ENCODE assay signal across 36 cellular contexts in the genomic region with DNA sequence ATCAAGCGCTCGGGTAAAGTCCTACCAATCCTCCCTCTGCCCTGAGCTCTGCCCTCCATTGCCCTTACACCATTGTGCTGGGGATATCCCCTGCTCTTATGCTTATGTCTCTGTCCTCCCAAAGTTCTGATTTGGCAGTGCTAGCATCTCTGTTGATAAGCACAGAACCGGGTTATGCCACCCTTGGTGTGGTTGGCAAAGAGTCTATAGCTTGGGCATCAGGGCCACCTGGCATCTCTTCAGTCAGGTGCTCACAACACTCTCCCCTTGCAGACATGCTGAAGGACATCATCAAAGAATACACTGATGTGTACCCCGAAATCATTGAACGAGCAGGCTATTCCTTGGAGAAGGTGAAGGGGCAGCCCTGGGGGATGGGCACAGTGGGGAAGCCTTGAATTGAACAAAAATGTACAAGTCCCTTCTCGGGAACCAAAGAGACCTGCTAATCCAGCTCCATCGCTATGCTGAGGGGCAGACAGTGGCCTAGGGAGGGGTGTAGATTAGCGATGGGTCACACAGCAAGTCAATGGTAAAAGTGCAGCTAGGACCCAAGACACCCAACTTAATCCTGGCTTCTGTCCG. TPM values are rescaled to one million over a fixed set of nuclear protein-coding genes. Genes with fewer than 3 reads are reported as not detected.
DNase-seq lines count a peak whose midpoint lies in the region; ATAC-seq and TF ChIP-seq lines count a peak whose summit lies in the region.
"Had no signal": no experiment of that assay in that cellular context is flagged by ENCODE, and none has a peak within 500 bp of the region (broad histone marks: within the 10 kb centered on the region; RNA-seq: fewer than 3 reads in every experiment).

No MANE protein-coding gene starts in this region.

- H3K27me3 ChIP-seq in ACC112 (ENCODE audit: insufficient read depth, low read length): no peaks in the 10 kb centered on the region
- no peaks in the 10 kb centered on the region for H3K27me3 ChIP-seq in neural cell (ENCODE audit: insufficient read depth, low read depth, low read length)
- H3K27me3 ChIP-seq: upper lobe of left lung had no signal

- no peak overlapping the region for H3K27ac ChIP-seq in ACC112 (ENCODE audit: low read depth, low read length)
- H3K27ac ChIP-seq in neural cell (ENCODE audit: low read length): no peak overlapping the region
- no peak overlapping the region for H3K27ac ChIP-seq in coronary artery
- H3K27ac ChIP-seq: pancreas, SK-N-MC, upper lobe of left lung had no signal

- H3K27ac Mint-ChIP-seq in IgD-negative memory B cell (no peak overlapping the region), endothelial cell (ENCODE audit: unreplicated experiment) (no peak overlapping the region)
- H3K27ac Mint-ChIP-seq: activated CD8-positive, alpha-beta T cell treated with anti-CD3 and anti-CD28 coated beads for 36 hours; activated naive CD8-positive, alpha-beta T cell; stimulated activated naive B cell treated with anti-CD40 and anti-IgM and Interleukin-4, amounts not matched to agents 10 μg/mL and 1 μg/mL and 100 μg/mL, for 72 hours; T-helper 1 cell treated with Interleukin-12 subunit alpha and Interleukin-12 subunit beta and Interleukin-4 antibody, amounts not matched to agents 30 μg/mL and 1 μg/mL, for 36 hours had no signal

- H3K36me3 Mint-ChIP-seq in IgD-negative memory B cell (peaks cover 2% of the 10 kb centered on the region), endothelial cell (ENCODE audit: low read depth, unreplicated experiment) (peaks cover 43% of the 10 kb centered on the region)

- H3K4me1 Mint-ChIP-seq in IgD-negative memory B cell (peaks cover 5 to 10% (median 5%) of the 10 kb centered on the region in 3 donors), endothelial cell (ENCODE audit: unreplicated experiment) (peaks cover 28% of the 10 kb centered on the region)

- no peak overlapping the region for H3K9ac ChIP-seq in neural cell (ENCODE audit: low read length)

- DNase-seq in endothelial cell (ENCODE audit: low spot score) (no peak), SKM-1 (lab: John Stamatoyannopoulos, UW; ENCODE audit: unreplicated experiment) (no peak), coronary artery (ENCODE audit: low spot score) (no peak), NCI-H446 treated with DMSO at 0.1 percent for 48 hours (lab: John Stamatoyannopoulos, UW) (no peak)
- DNase-seq: activated CD8-positive, alpha-beta memory T cell treated with anti-CD3 and anti-CD28 coated beads, Interleukin-2, amount 50 U/mL, for 48 hours; activated CD8-positive, alpha-beta T cell treated with anti-CD3 and anti-CD28 coated beads for 36 hours; AML-193; anterior cingulate cortex; DMS 273 treated with DMSO at 0.1 percent for 48 hours; effector memory CD8-positive, alpha-beta T cell; head of caudate nucleus; IMR-90; kidney; left ventricle myocardium superior; naive B cell; NCI-H1048; NCI-H2171; NCI-H524 treated with DMSO at 0.1 percent for 48 hours; OCI-M1; pancreas; retina; stimulated activated naive B cell treated with anti-CD40 and anti-IgM and Interleukin-4, amounts not matched to agents 10 μg/mL and 1 μg/mL and 100 μg/mL, for 72 hours; substantia nigra; upper lobe of left lung had no signal

- TF ChIP-seq CTCF in endothelial cell (IDR thresholded peaks at IDR 0.05; ENCODE audit: unreplicated experiment) (no peak), neural cell (IDR thresholded peaks at IDR 0.05; ENCODE audit: poor library complexity, severe bottlenecking) (no peak), coronary artery (IDR thresholded peaks at IDR 0.05) (no peak)

- peak overlapping the region in 3 of 4 donors; percentile 18 to 43 (median 31) for H3K4me3 Mint-ChIP-seq in IgD-negative memory B cell
- peak overlapping the region; percentile 59 for H3K4me3 Mint-ChIP-seq in endothelial cell (ENCODE audit: unreplicated experiment)
- H3K4me3 Mint-ChIP-seq: activated CD8-positive, alpha-beta T cell treated with anti-CD3 and anti-CD28 coated beads for 36 hours; activated naive CD8-positive, alpha-beta T cell; stimulated activated naive B cell treated with anti-CD40 and anti-IgM and Interleukin-4, amounts not matched to agents 10 μg/mL and 1 μg/mL and 100 μg/mL, for 72 hours; T-helper 1 cell treated with Interleukin-12 subunit alpha and Interleukin-12 subunit beta and Interleukin-4 antibody, amounts not matched to agents 30 μg/mL and 1 μg/mL, for 36 hours had no signal

- H3K79me2 ChIP-seq in ACC112 (ENCODE audit: control insufficient read depth, insufficient read depth, low read length, unreplicated experiment): peaks cover 35% of the 10 kb centered on the region
- peaks cover 17% of the 10 kb centered on the region for H3K79me2 ChIP-seq in neural cell (replicated peaks; ENCODE audit: insufficient read depth, low read length)

- no peak for TF ChIP-seq EP300 in neural cell (conservative IDR thresholded peaks at IDR 0.05; ENCODE audit: poor library complexity, severe bottlenecking)

- no peak overlapping the region for H2AFZ ChIP-seq in ACC112 (ENCODE audit: low read length, unreplicated experiment)
- H2AFZ ChIP-seq in neural cell (ENCODE audit: low read depth, low read length): no peak overlapping the region

- H3K9me2 ChIP-seq in neural cell (ENCODE audit: insufficient read depth, low read length): no peaks in the 10 kb centered on the region

- TF ChIP-seq RAD21 in neural cell (conservative IDR thresholded peaks at IDR 0.05): no peak

- peak overlapping the region; percentile 78; the same call in 1 of the 2 replicates for H3K4me3 ChIP-seq in ACC112 (ENCODE audit: low read depth, low read length)
- peak overlapping the region; percentile 79 for H3K4me3 ChIP-seq in neural cell (ENCODE audit: low read length)
- H3K4me3 ChIP-seq in coronary artery: no peak overlapping the region
- H3K4me3 ChIP-seq: pancreas, SK-N-MC, upper lobe of left lung had no signal

- no peaks in the 10 kb centered on the region for H3F3A ChIP-seq in neural cell (ENCODE audit: insufficient read depth, low read length, poor library complexity, severe bottlenecking)

- peaks cover 0 to 2% (median 0%) of the 10 kb centered on the region in 3 donors for H3K9me3 Mint-ChIP-seq in IgD-negative memory B cell
- no peaks in the 10 kb centered on the region for H3K9me3 Mint-ChIP-seq in endothelial cell (ENCODE audit: unreplicated experiment)
- H3K9me3 Mint-ChIP-seq: activated CD8-positive, alpha-beta T cell treated with anti-CD3 and anti-CD28 coated beads for 36 hours; effector memory CD8-positive, alpha-beta T cell; T-helper 1 cell treated with Interleukin-12 subunit alpha and Interleukin-12 subunit beta and Interleukin-4 antibody, amounts not matched to agents 30 μg/mL and 1 μg/mL, for 36 hours had no signal

- H3K9me3 ChIP-seq in neural cell (ENCODE audit: low read length): no peaks in the 10 kb centered on the region
- H3K9me3 ChIP-seq: pancreas, upper lobe of left lung had no signal

- H4K20me1 ChIP-seq in neural cell (ENCODE audit: insufficient read depth): no peaks in the 10 kb centered on the region

- H3K4me1 ChIP-seq in ACC112 (ENCODE audit: control insufficient read depth, insufficient read depth, low read length, unreplicated experiment): peaks cover 7% of the 10 kb centered on the region
- H3K4me1 ChIP-seq: pancreas had no signal

- H3K4me2 ChIP-seq in neural cell (ENCODE audit: low read length): no peak overlapping the region

- H3K36me3 ChIP-seq in ACC112 (ENCODE audit: insufficient read depth, low read length) (peaks cover 11% of the 10 kb centered on the region; the same call in 1 of the 2 replicates), neural cell (ENCODE audit: insufficient read depth, low read length) (no peaks in the 10 kb centered on the region)

- H3K27me3 Mint-ChIP-seq in IgD-negative memory B cell (no peaks in the 10 kb centered on the region), endothelial cell (ENCODE audit: unreplicated experiment) (peaks cover 11% of the 10 kb centered on the region)
- H3K27me3 Mint-ChIP-seq: activated CD8-positive, alpha-beta T cell treated with anti-CD3 and anti-CD28 coated beads for 36 hours; activated naive CD8-positive, alpha-beta T cell; CD4-positive, alpha-beta memory T cell; effector memory CD8-positive, alpha-beta T cell; naive B cell; stimulated activated naive B cell treated with anti-CD40 and anti-IgM and Interleukin-4, amounts not matched to agents 10 μg/mL and 1 μg/mL and 100 μg/mL, for 72 hours had no signal

- ATAC-seq in HG03432 (IDR thresholded peaks at IDR 0.05; ENCODE audit: unreplicated experiment): no peak
- ATAC-seq: activated CD8-positive, alpha-beta T cell treated with anti-CD3 and anti-CD28 coated beads for 36 hours; effector memory CD8-positive, alpha-beta T cell; esophagus mucosa; left ventricle myocardium superior; pancreas; stimulated activated naive B cell treated with anti-CD40 and anti-IgM and Interleukin-4, amounts not matched to agents 10 μg/mL and 1 μg/mL and 100 μg/mL, for 72 hours had no signal

TF ChIP-seq in neural cell, 6 proteins besides CTCF, POLR2A, EP300 and RAD21:
- TF ChIP-seq SMC3 (conservative IDR thresholded peaks at IDR 0.05; ENCODE audit: poor library complexity): no peak
- TF ChIP-seq EZH2 (IDR thresholded peaks at IDR 0.05; ENCODE audit: borderline replicate concordance, insufficient read depth, low read length, poor library complexity, severe bottlenecking): no peak
- TF ChIP-seq POLR2AphosphoS5 (IDR thresholded peaks at IDR 0.05): no peak
- no peak for TF ChIP-seq MXI1 (conservative IDR thresholded peaks at IDR 0.05; ENCODE audit: poor library complexity, severe bottlenecking)
- TF ChIP-seq TAF1 (IDR thresholded peaks at IDR 0.05; ENCODE audit: low read depth): no peak

RNA-seq across cellular contexts. Expression of gene MAGED2, which starts 3.8 kb away (rescaled TPM):
- polyA plus RNA-seq in IgD-negative memory B cell (64.3 TPM), neural cell (982 and 1,118 TPM in 2 replicates)
- total RNA-seq in endothelial cell (ENCODE audit: unreplicated experiment): 581 TPM
- polyA minus RNA-seq in neural cell: 506 and 539 TPM in 2 replicates

RNA-seq across cellular contexts. Expression of gene ITIH6, which starts 13.3 kb away (rescaled TPM):
- polyA plus RNA-seq in IgD-negative memory B cell (not detected), neural cell (not detected in 2 replicates)
- total RNA-seq in endothelial cell (ENCODE audit: unreplicated experiment): 0.13 TPM
- polyA minus RNA-seq in neural cell: not detected in 2 replicates
- total RNA-seq: activated CD8-positive, alpha-beta T cell treated with anti-CD3 and anti-CD28 coated beads for 36 hours; CD4-positive, alpha-beta memory T cell; esophagus mucosa; fibroblast of villous mesenchyme; H1; IMR-90; kidney; left ventricle myocardium superior; mesenteric fat pad; pancreas; upper lobe of left lung had no signal
- polyA plus RNA-seq: CD4-positive, alpha-beta memory T cell; IMR-90; pancreas had no signal

Comparison
In these comparisons a context has a peak if more than half of its experiments do, and no peak if none do; other contexts are left out.
1. RNA of gene MAGED2, which starts 3.8 kb away (polyA plus RNA-seq): 982 to 1,118 TPM in neural cell; 64.3 TPM in IgD-negative memory B cell (single experiment); every median in the first group is over 10 times any median in the second.